ENCODE assay signal across 10 cellular contexts in the genomic region with DNA sequence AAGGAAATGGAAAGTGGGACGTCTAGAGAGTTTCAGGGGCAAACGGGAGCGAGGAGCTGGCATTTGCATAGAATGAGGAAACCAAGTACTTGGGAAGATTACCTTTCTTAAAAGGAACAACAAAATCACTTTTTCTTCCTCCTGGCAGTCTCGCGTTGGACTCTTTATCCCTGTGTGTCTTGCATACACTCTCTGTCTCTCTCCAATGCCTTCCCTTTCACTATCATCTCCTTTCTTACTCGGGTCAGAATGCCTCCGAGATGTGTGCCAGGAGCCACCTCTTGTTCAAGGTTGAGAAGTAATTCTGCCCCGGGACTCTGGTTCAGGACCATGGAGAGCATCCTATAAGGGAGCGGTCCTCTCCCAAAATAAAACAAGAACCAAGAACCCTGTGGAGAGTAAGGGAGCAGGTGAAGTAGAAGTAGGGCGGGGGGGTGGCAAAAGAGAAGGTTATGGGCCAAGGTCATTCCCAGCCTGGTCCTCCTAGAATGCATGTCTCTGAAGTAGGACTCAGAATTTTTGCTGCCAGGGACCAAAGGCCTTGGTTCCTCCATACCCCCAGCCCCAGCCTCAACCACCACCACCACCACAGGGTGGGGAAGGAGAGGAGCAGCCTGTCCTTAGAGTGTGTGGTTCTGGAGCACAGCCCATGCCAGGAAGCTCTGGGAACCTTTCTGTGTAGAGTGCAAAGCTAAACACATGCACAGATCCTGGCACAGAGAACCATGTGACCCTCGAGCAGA.
DNase-seq lines count a peak whose midpoint lies in the region; ATAC-seq and TF ChIP-seq lines count a peak whose summit lies in the region.
"Had no signal": no experiment of that assay in that cellular context is flagged by ENCODE, and none has a peak within 500 bp of the region (broad histone marks: within the 10 kb centered on the region; RNA-seq: fewer than 3 reads in every experiment).

No MANE protein-coding gene starts in this region.

- no peak overlapping the region for H3K4me3 ChIP-seq in CD4-positive, CD25-positive, alpha-beta regulatory T cell (ENCODE audit: low read depth, low read length)
- no peak overlapping the region for H3K4me3 ChIP-seq in HEK293 (ENCODE audit: low read depth, low read length)
- H3K4me3 ChIP-seq in iPS-18c (ENCODE audit: insufficient read depth, low read depth, low read length), result peak overlapping the region; percentile 40; the same call in 1 of the 2 replicates
- H3K4me3 ChIP-seq: heart left ventricle had no signal

- peaks cover 61% of the 10 kb centered on the region for H3K27me3 Mint-ChIP-seq in CD4-positive, CD25-positive, alpha-beta regulatory T cell
- H3K27me3 Mint-ChIP-seq in HFFc6 (ENCODE audit: insufficient read depth), result peaks cover 43% of the 10 kb centered on the region

- H3K27ac Mint-ChIP-seq in CD4-positive, CD25-positive, alpha-beta regulatory T cell, result no peak overlapping the region
- no peak overlapping the region for H3K27ac Mint-ChIP-seq in HFFc6

- CTCF ChIA-PET in HEK293 (lab: Yijun Ruan, JAX), result interaction anchor here (0.7 to 1.4 kb wide), 3 partner anchors 54 to 179 kb away, joined by 3 to 4 read pairs (median 3); no protein-coding TSS in a partner anchor

- H3K4me1 Mint-ChIP-seq in CD4-positive, CD25-positive, alpha-beta regulatory T cell, result peaks cover 0 to 13% (median 2%) of the 10 kb centered on the region in 4 donors
- H3K4me1 Mint-ChIP-seq in HFFc6 (ENCODE audit: low read depth), result no peaks in the 10 kb centered on the region

- POLR2A ChIA-PET in HEK293 (lab: Yijun Ruan, JAX), result no interaction called here

- TF ChIP-seq CTCF in HEK293 (tag by site-specific recombination; IDR thresholded peaks at IDR 0.05), result no peak
- TF ChIP-seq CTCF in HFFc6 (IDR thresholded peaks at IDR 0.05), result no peak

- no peak overlapping the region for H3K27ac ChIP-seq in CD4-positive, CD25-positive, alpha-beta regulatory T cell (ENCODE audit: insufficient read depth, low read length, poor library complexity, severe bottlenecking)
- H3K27ac ChIP-seq in HEK293 (ENCODE audit: extremely low read depth, low read depth, low read length), result no peak overlapping the region
- H3K27ac ChIP-seq: heart left ventricle had no signal

- no peaks in the 10 kb centered on the region for H3K4me1 ChIP-seq in CD4-positive, CD25-positive, alpha-beta regulatory T cell (ENCODE audit: control insufficient read depth, insufficient read depth, low read length, poor library complexity, severe bottlenecking)
- peaks cover 5% of the 10 kb centered on the region; the same call in 1 of the 2 replicates for H3K4me1 ChIP-seq in HEK293 (ENCODE audit: control insufficient read depth, insufficient read depth, low read length)

- no peak for ATAC-seq in CD4-positive, CD25-positive, alpha-beta regulatory T cell (ENCODE audit: low read depth in 2 of 2)
- ATAC-seq in GM19023 (IDR thresholded peaks at IDR 0.05; ENCODE audit: unreplicated experiment), result no peak
- ATAC-seq in HG03175 (IDR thresholded peaks at IDR 0.05; ENCODE audit: unreplicated experiment), result no peak

- H3K9me3 ChIP-seq in CD4-positive, CD25-positive, alpha-beta regulatory T cell (ENCODE audit: control insufficient read depth in 2 of 2, low read length in 2 of 2), result no peaks in the 10 kb centered on the region
- H3K9me3 ChIP-seq in HEK293 (ENCODE audit: control insufficient read depth, insufficient read depth, low read depth, low read length) (no peaks in the 10 kb centered on the region), iPS-18c (ENCODE audit: control insufficient read depth, insufficient read depth, low read length) (no peaks in the 10 kb centered on the region)
- H3K9me3 ChIP-seq: heart left ventricle had no signal

- H3K4me3 Mint-ChIP-seq in CD4-positive, CD25-positive, alpha-beta regulatory T cell, result no peak overlapping the region
- no peak overlapping the region for H3K4me3 Mint-ChIP-seq in HFFc6

- peaks cover 0 to 4% (median 0%) of the 10 kb centered on the region in 7 donors for H3K9me3 Mint-ChIP-seq in CD4-positive, CD25-positive, alpha-beta regulatory T cell
- H3K9me3 Mint-ChIP-seq in HFFc6, result no peaks in the 10 kb centered on the region

- H3K27me3 ChIP-seq in CD4-positive, CD25-positive, alpha-beta regulatory T cell (ENCODE audit: control insufficient read depth, insufficient read depth, low read length), result peaks cover 21% of the 10 kb centered on the region

- no peaks in the 10 kb centered on the region for H3K36me3 ChIP-seq in CD4-positive, CD25-positive, alpha-beta regulatory T cell (ENCODE audit: control insufficient read depth, insufficient read depth, low read length)
- no peaks in the 10 kb centered on the region for H3K36me3 ChIP-seq in HEK293 (ENCODE audit: control insufficient read depth in 2 of 2, insufficient read depth in 1 of 2, low read length in 2 of 2)
- H3K36me3 ChIP-seq: heart left ventricle had no signal

- peak in 2 of 3 donors; percentile 11 to 34 for DNase-seq in CD4-positive, CD25-positive, alpha-beta regulatory T cell
- DNase-seq in activated CD4-positive, alpha-beta T cell treated with anti-CD3 and anti-CD28 coated beads, Interleukin-2, amount 50 U/mL, for 48 hours, result peak; percentile 18 to 23
- DNase-seq in H4 (ENCODE audit: low spot score), result no peak
- no peak for DNase-seq in HFFc6
- DNase-seq: KG1 had no signal

- H3K36me3 Mint-ChIP-seq in CD4-positive, CD25-positive, alpha-beta regulatory T cell, result peaks cover 7% of the 10 kb centered on the region
- no peaks in the 10 kb centered on the region for H3K36me3 Mint-ChIP-seq in HFFc6 (ENCODE audit: low read depth)

TF ChIP-seq in HEK293, 187 proteins besides CTCF, POLR2A, EP300 and RAD21:
- TF ChIP-seq KLF7 (tag by site-specific recombination; IDR thresholded peaks at IDR 0.05; ENCODE audit: borderline replicate concordance), result no peak
- TF ChIP-seq, protein P1, sequence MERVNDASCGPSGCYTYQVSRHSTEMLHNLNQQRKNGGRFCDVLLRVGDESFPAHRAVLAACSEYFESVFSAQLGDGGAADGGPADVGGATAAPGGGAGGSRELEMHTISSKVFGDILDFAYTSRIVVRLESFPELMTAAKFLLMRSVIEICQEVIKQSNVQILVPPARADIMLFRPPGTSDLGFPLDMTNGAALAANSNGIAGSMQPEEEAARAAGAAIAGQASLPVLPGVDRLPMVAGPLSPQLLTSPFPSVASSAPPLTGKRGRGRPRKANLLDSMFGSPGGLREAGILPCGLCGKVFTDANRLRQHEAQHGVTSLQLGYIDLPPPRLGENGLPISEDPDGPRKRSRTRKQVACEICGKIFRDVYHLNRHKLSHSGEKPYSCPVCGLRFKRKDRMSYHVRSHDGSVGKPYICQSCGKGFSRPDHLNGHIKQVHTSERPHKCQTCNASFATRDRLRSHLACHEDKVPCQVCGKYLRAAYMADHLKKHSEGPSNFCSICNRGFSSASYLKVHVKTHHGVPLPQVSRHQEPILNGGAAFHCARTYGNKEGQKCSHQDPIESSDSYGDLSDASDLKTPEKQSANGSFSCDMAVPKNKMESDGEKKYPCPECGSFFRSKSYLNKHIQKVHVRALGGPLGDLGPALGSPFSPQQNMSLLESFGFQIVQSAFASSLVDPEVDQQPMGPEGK (tag by site-specific recombination; IDR thresholded peaks at IDR 0.05), result 0 out of 2 replicates have a peak, but pooled peaks have one; percentile 20
- TF ChIP-seq, protein P2, sequence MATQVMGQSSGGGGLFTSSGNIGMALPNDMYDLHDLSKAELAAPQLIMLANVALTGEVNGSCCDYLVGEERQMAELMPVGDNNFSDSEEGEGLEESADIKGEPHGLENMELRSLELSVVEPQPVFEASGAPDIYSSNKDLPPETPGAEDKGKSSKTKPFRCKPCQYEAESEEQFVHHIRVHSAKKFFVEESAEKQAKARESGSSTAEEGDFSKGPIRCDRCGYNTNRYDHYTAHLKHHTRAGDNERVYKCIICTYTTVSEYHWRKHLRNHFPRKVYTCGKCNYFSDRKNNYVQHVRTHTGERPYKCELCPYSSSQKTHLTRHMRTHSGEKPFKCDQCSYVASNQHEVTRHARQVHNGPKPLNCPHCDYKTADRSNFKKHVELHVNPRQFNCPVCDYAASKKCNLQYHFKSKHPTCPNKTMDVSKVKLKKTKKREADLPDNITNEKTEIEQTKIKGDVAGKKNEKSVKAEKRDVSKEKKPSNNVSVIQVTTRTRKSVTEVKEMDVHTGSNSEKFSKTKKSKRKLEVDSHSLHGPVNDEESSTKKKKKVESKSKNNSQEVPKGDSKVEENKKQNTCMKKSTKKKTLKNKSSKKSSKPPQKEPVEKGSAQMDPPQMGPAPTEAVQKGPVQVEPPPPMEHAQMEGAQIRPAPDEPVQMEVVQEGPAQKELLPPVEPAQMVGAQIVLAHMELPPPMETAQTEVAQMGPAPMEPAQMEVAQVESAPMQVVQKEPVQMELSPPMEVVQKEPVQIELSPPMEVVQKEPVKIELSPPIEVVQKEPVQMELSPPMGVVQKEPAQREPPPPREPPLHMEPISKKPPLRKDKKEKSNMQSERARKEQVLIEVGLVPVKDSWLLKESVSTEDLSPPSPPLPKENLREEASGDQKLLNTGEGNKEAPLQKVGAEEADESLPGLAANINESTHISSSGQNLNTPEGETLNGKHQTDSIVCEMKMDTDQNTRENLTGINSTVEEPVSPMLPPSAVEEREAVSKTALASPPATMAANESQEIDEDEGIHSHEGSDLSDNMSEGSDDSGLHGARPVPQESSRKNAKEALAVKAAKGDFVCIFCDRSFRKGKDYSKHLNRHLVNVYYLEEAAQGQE (tag by site-specific recombination; IDR thresholded peaks at IDR 0.05), result peak; percentile 98

Comparison
In these comparisons a context has a peak if more than half of its experiments do, and no peak if none do; other contexts are left out.
1. DNase-seq: peak in CD4-positive, CD25-positive, alpha-beta regulatory T cell (2 of 3) and activated CD4-positive, alpha-beta T cell treated with anti-CD3 and anti-CD28 coated beads, Interleukin-2, amount 50 U/mL, for 48 hours (2 of 2); none in H4 (single experiment) and HFFc6 (single experiment).